Comparison of ENCODE assay signal across 1 cellular context in genomic region chr12:77167801-77168200, GRCh38.
TF ChIP-seq lines count a peak whose summit lies in the region.

No MANE protein-coding gene starts in this region.

TF ChIP-seq in HCT116, 20 proteins besides CTCF, POLR2A, EP300 and RAD21 (continued from another document):
- TF ChIP-seq, protein P1, sequence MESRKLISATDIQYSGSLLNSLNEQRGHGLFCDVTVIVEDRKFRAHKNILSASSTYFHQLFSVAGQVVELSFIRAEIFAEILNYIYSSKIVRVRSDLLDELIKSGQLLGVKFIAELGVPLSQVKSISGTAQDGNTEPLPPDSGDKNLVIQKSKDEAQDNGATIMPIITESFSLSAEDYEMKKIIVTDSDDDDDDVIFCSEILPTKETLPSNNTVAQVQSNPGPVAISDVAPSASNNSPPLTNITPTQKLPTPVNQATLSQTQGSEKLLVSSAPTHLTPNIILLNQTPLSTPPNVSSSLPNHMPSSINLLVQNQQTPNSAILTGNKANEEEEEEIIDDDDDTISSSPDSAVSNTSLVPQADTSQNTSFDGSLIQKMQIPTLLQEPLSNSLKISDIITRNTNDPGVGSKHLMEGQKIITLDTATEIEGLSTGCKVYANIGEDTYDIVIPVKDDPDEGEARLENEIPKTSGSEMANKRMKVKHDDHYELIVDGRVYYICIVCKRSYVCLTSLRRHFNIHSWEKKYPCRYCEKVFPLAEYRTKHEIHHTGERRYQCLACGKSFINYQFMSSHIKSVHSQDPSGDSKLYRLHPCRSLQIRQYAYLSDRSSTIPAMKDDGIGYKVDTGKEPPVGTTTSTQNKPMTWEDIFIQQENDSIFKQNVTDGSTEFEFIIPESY (IDR thresholded peaks at IDR 0.05; ENCODE audit: extremely low read depth, insufficient replicate concordance, low read length): no peak
- TF ChIP-seq SP1 (IDR thresholded peaks at IDR 0.05; ENCODE audit: low read depth) (no peak), CEBPB (IDR thresholded peaks at IDR 0.05; ENCODE audit: low read depth) (0 out of 2 replicates have a peak, but pooled peaks have one; percentile 39), FOSL1 (IDR thresholded peaks at IDR 0.05; ENCODE audit: low read depth) (no peak), SRF (IDR thresholded peaks at IDR 0.05; ENCODE audit: low read depth) (no peak), SIN3A (IDR thresholded peaks at IDR 0.05; ENCODE audit: low read depth) (no peak)
